ENCODE assay signal across 19 cellular contexts in the genomic region with DNA sequence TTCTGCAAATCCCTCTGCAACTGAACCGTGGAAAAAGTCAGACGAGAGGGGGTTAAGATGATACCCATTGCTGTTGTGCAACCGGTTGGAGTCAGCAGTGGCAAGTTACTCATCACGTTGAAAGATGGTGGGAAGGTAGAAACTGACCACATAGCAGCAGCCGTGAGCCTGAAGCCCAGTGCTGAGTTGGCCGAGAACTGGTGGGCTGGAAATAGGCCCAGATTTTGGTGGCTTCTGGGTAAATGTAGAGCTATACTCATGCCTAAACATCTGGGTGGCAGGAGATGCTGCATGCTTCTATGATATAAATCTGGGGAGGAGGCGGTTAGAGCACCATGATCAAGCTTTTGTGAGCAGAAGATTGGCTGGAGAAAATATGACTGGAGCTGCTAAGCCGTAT.
A peak's percentile ranks its signal among the peaks of the same experiment; 100 is the strongest.
DNase-seq lines count a peak whose midpoint lies in the region; ATAC-seq and TF ChIP-seq lines count a peak whose summit lies in the region.
"Had no signal": no experiment of that assay in that cellular context is flagged by ENCODE, and none has a peak within 500 bp of the region (broad histone marks: within the 10 kb centered on the region; RNA-seq: fewer than 3 reads in every experiment).

No MANE protein-coding gene starts in this region.

- H3K36me3 ChIP-seq in BJ (ENCODE audit: control insufficient read depth, insufficient read depth, low read length) = no peaks in the 10 kb centered on the region
- no peaks in the 10 kb centered on the region for H3K36me3 ChIP-seq in endodermal cell (ENCODE audit: control insufficient read depth, insufficient read depth, low read length)
- H3K36me3 ChIP-seq: BLaER1 treated with 17β-estradiol and CSF1 and Interleukin-3, amounts not matched to agents 10 nM and 100 nM; ovary had no signal

- CTCF ChIA-PET in BJ (lab: Yijun Ruan, JAX) = no interaction called here

- ATAC-seq in HG03139 (IDR thresholded peaks at IDR 0.05; ENCODE audit: unreplicated experiment) = no peak
- ATAC-seq in HG03432 (IDR thresholded peaks at IDR 0.05; ENCODE audit: unreplicated experiment) = no peak
- ATAC-seq: activated CD4-positive, CD25-positive, alpha-beta regulatory T cell treated with anti-CD3 and anti-CD28 coated beads, Interleukin-2, amount 50 U/mL, for 24 hours; activated T-helper 17 cell treated with anti-CD3 and anti-CD28 coated beads, Interleukin-2, amount 50 U/mL, for 72 hours; HepG2 had no signal

- H3K36me3 Mint-ChIP-seq in endodermal cell (ENCODE audit: low read depth) = no peaks in the 10 kb centered on the region

- POLR2A ChIA-PET in BJ (lab: Charles Lee) = no interaction called here

- H3K27ac ChIP-seq in endodermal cell (ENCODE audit: low read depth, low read length) = no peak overlapping the region
- H3K27ac ChIP-seq: BLaER1 treated with 17β-estradiol and CSF1 and Interleukin-3, amounts not matched to agents 10 nM and 100 nM; ovary; testis had no signal

- H3K4me3 Mint-ChIP-seq in endodermal cell = no peak overlapping the region
- H3K4me3 Mint-ChIP-seq: activated T-helper 17 cell treated with anti-CD3 and anti-CD28 coated beads, Interleukin-2, amount 50 U/mL, for 72 hours had no signal

- no peaks in the 10 kb centered on the region for H3K9me3 ChIP-seq in endodermal cell (ENCODE audit: control insufficient read depth, low read length)
- H3K9me3 ChIP-seq: ovary, testis had no signal

- WGBS in endodermal cell (ENCODE audit: insufficient coverage in 1 of 2, insufficient read length in 1 of 2), 2 experiments = 92 to 95% methylated on average over 6 to 8 of the region's 8 CpGs

- H3K9me3 Mint-ChIP-seq in endodermal cell = peaks cover 5% of the 10 kb centered on the region
- H3K9me3 Mint-ChIP-seq: activated T-helper 17 cell treated with anti-CD3 and anti-CD28 coated beads, Interleukin-2, amount 50 U/mL, for 72 hours had no signal

- no peaks in the 10 kb centered on the region for H3K27me3 Mint-ChIP-seq in endodermal cell (ENCODE audit: insufficient read depth)

- TF ChIP-seq CTCF in BJ (IDR thresholded peaks at IDR 0.05; ENCODE audit: insufficient read depth, low read depth, low read length) = no peak
- no peak for TF ChIP-seq CTCF in astrocyte of the spinal cord (IDR thresholded peaks at IDR 0.05; ENCODE audit: low read depth, low read length)
- TF ChIP-seq CTCF in endodermal cell (conservative IDR thresholded peaks at IDR 0.05) = no peak

- no peaks in the 10 kb centered on the region for H3K4me1 ChIP-seq in endodermal cell (ENCODE audit: control insufficient read depth, insufficient read depth, low read length)
- H3K4me1 ChIP-seq: BLaER1 treated with 17β-estradiol and CSF1 and Interleukin-3, amounts not matched to agents 10 nM and 100 nM; testis had no signal

- H3K4me1 Mint-ChIP-seq in endodermal cell = no peaks in the 10 kb centered on the region
- H3K4me1 Mint-ChIP-seq: activated T-helper 17 cell treated with anti-CD3 and anti-CD28 coated beads, Interleukin-2, amount 50 U/mL, for 72 hours had no signal

- in situ Hi-C loops in astrocyte of the spinal cord (cut with HindIII; ENCODE audit: low sequenced_read_pairs) = no loop called here

- H3K27ac Mint-ChIP-seq in endodermal cell = no peak overlapping the region
- H3K27ac Mint-ChIP-seq: activated T-helper 17 cell treated with anti-CD3 and anti-CD28 coated beads, Interleukin-2, amount 50 U/mL, for 72 hours had no signal

- H3K9ac ChIP-seq in endodermal cell (ENCODE audit: extremely low read depth, low read length, poor library complexity, severe bottlenecking) = no peak overlapping the region
- H3K9ac ChIP-seq: BLaER1 treated with 17β-estradiol and CSF1 and Interleukin-3, amounts not matched to agents 10 nM and 100 nM had no signal

- no peaks in the 10 kb centered on the region for H3K27me3 ChIP-seq in BJ (ENCODE audit: control insufficient read depth, insufficient read depth, low read length)
- no peaks in the 10 kb centered on the region for H3K27me3 ChIP-seq in endodermal cell (ENCODE audit: control insufficient read depth, insufficient read depth, low read length, poor library complexity, severe bottlenecking)
- H3K27me3 ChIP-seq: BLaER1 treated with 17β-estradiol and CSF1 and Interleukin-3, amounts not matched to agents 10 nM and 100 nM; ovary; testis had no signal

- H3K4me3 ChIP-seq in BJ (ENCODE audit: low read depth, low read length) (no peak overlapping the region), astrocyte of the spinal cord (ENCODE audit: low read depth, low read length) (no peak overlapping the region), endodermal cell (ENCODE audit: low read length) (no peak overlapping the region)
- H3K4me3 ChIP-seq: BLaER1 treated with 17β-estradiol and CSF1 and Interleukin-3, amounts not matched to agents 10 nM and 100 nM; ovary; testis had no signal

- DNase-seq in BJ (ENCODE audit: low read depth) (peak; percentile 83), HT1080 (ENCODE audit: low read depth) (peak; percentile 77), astrocyte of the spinal cord (ENCODE audit: low read depth, low spot score) (peak; percentile 66), non-pigmented ciliary epithelial cell (ENCODE audit: low read depth) (peak; percentile 11), endodermal cell (no peak), COR-L47 (lab: John Stamatoyannopoulos, UW) (no peak)
- DNase-seq: DMS 273 treated with DMSO at 0.1 percent for 48 hours; NCI-H187 treated with DMSO at 0.1 percent for 48 hours; ovary; small intestine; stimulated activated CD4-positive, alpha-beta T cell treated with anti-CD3 and anti-CD28 coated beads, Interleukin-4, amount 100 ng/mL, for 4 hours; T-helper 2 cell; testis had no signal

Comparison
In these comparisons a context has a peak if more than half of its experiments do, and no peak if none do; other contexts are left out.
1. DNase-seq: peak in BJ (single experiment), HT1080 (single experiment), astrocyte of the spinal cord (single experiment) and non-pigmented ciliary epithelial cell (single experiment); none in endodermal cell (single experiment) and COR-L47 (single experiment).